29 cellular contexts compared by ENCODE assay signal in genomic region chr13:97327071-97327470, GRCh38.
DNase-seq lines count a peak whose midpoint lies in the region; ATAC-seq and TF ChIP-seq lines count a peak whose summit lies in the region.
"Had no signal": no experiment of that assay in that cellular context is flagged by ENCODE, and none has a peak within 500 bp of the region (broad histone marks: within the 10 kb centered on the region; RNA-seq: fewer than 3 reads in every experiment).

No MANE protein-coding gene starts in this region.

- no peak overlapping the region for H2AFZ ChIP-seq in IMR-90 (replicated peaks; ENCODE audit: low read length, poor library complexity)

- peaks cover 6% of the 10 kb centered on the region; the same call in 1 of the 2 replicates for H4K20me1 ChIP-seq in IMR-90 (ENCODE audit: insufficient read depth, low read length)

- no peaks in the 10 kb centered on the region for H3K27me3 ChIP-seq in IMR-90 (ENCODE audit: control insufficient read depth, insufficient read depth, low read length)
- H3K27me3 ChIP-seq in psoas muscle (ENCODE audit: insufficient read depth in 3 of 3, low read length in 2 of 3): no peaks in the 10 kb centered on the region
- no peaks in the 10 kb centered on the region for H3K27me3 ChIP-seq in ovary
- H3K27me3 ChIP-seq: BLaER1 treated with 17β-estradiol and CSF1 and Interleukin-3, amounts not matched to agents 10 nM and 100 nM; tibial nerve had no signal

- no peaks in the 10 kb centered on the region for H3K9me3 ChIP-seq in IMR-90 (ENCODE audit: control insufficient read depth, insufficient read depth, low read length)
- no peaks in the 10 kb centered on the region for H3K9me3 ChIP-seq in psoas muscle
- no peaks in the 10 kb centered on the region for H3K9me3 ChIP-seq in ovary
- H3K9me3 ChIP-seq: BLaER1 treated with 17β-estradiol and CSF1 and Interleukin-3, amounts not matched to agents 10 nM and 100 nM; left ventricle myocardium inferior; tibial nerve had no signal

- peaks cover 6% of the 10 kb centered on the region for H3K27me3 Mint-ChIP-seq in endothelial cell (ENCODE audit: unreplicated experiment)
- H3K27me3 Mint-ChIP-seq: activated CD4-positive, alpha-beta T cell treated with anti-CD3 and anti-CD28 coated beads, Interleukin-2, amount 10 ng/mL, durations not matched to agents 7 days and 5 days; activated CD8-positive, alpha-beta memory T cell treated with anti-CD3 and anti-CD28 coated beads, Interleukin-2, amount 10 ng/mL, durations not matched to agents 7 days and 5 days had no signal

- BruUV-seq in IMR-90 (replicated peaks; lab: Mats Ljungman, UMichigan): no TSS peak

- no peak overlapping the region for H3K9ac ChIP-seq in IMR-90 (ENCODE audit: low read depth, low read length)
- H3K9ac ChIP-seq: BLaER1 treated with 17β-estradiol and CSF1 and Interleukin-3, amounts not matched to agents 10 nM and 100 nM had no signal

- no peak for TF ChIP-seq CTCF in IMR-90 (conservative IDR thresholded peaks at IDR 0.05; ENCODE audit: low read depth, low read length)
- TF ChIP-seq CTCF in endothelial cell (IDR thresholded peaks at IDR 0.05; ENCODE audit: unreplicated experiment): no peak
- TF ChIP-seq CTCF in psoas muscle (IDR thresholded peaks at IDR 0.05): no peak
- TF ChIP-seq CTCF in ovary (IDR thresholded peaks at IDR 0.05): no peak

- POLR2A ChIA-PET in IMR-90 (lab: Charles Lee; ENCODE audit: unreplicated experiment): no interaction called here

- H3K14ac ChIP-seq in IMR-90 (replicated peaks; ENCODE audit: low read depth, low read length): no peak overlapping the region

- H3K79me1 ChIP-seq in IMR-90 (ENCODE audit: low read depth in 1 of 2, low read length in 2 of 2): peaks cover 42 to 86% of the 10 kb centered on the region in 2 experiments

- peak overlapping the region; percentile 5 for H3K4me3 Mint-ChIP-seq in endothelial cell (ENCODE audit: unreplicated experiment)
- H3K4me3 Mint-ChIP-seq: activated CD4-positive, alpha-beta T cell treated with anti-CD3 and anti-CD28 coated beads, Interleukin-2, amount 10 ng/mL, durations not matched to agents 7 days and 5 days; activated CD8-positive, alpha-beta memory T cell treated with anti-CD3 and anti-CD28 coated beads, Interleukin-2, amount 10 ng/mL, durations not matched to agents 7 days and 5 days; activated T-helper 1 cell treated with anti-CD3 and anti-CD28 coated beads, Interleukin-12 subunit alpha, Interleukin-12 subunit beta, Interleukin-2, Interleukin-4 antibody, amounts not matched to agents 30 ng/mL and 10 ng/mL and 1 ng/mL, durations not matched to agents 14 hours and 24 hours and 36 hours; nephron; T-helper 2 cell treated with Interferon-gamma antibody and Interleukin-4, amounts not matched to agents 5 μg/mL and 100 μg/mL, for 36 hours had no signal

- no peak overlapping the region for H3K4ac ChIP-seq in IMR-90 (ENCODE audit: low read depth, low read length)

- H2BK15ac ChIP-seq in IMR-90 (ENCODE audit: low read depth, low read length): no peak overlapping the region

- no peak overlapping the region for H3K56ac ChIP-seq in IMR-90 (ENCODE audit: extremely low read depth, insufficient read depth, low read length)

- intact Hi-C loops in IMR-90 (cut with micrococcal nuclease): loop anchor here (5.0 kb wide), 1 partner anchor 50 kb away; no protein-coding TSS in a partner anchor
- intact Hi-C loops in psoas muscle (cut with DNase I): no loop called here
- intact Hi-C loops in ovary (cut with DNase I): no loop called here

- H4K91ac ChIP-seq in IMR-90 (ENCODE audit: insufficient read depth, low read depth, low read length): no peak overlapping the region

- TF ChIP-seq POLR2A in IMR-90 (IDR thresholded peaks at IDR 0.05; ENCODE audit: low read depth, low read length): no peak
- TF ChIP-seq POLR2A in ovary (IDR thresholded peaks at IDR 0.05): no peak

- TF ChIP-seq RAD21 in IMR-90 (IDR thresholded peaks at IDR 0.05; ENCODE audit: low read length): no peak

- H3K27ac ChIP-seq in IMR-90 (ENCODE audit: insufficient read depth, low read length) (no peak overlapping the region), psoas muscle (peak overlapping the region; percentile 56), ovary (no peak overlapping the region)
- H3K27ac ChIP-seq: BLaER1 treated with 17β-estradiol and CSF1 and Interleukin-3, amounts not matched to agents 10 nM and 100 nM; RWPE1 had no signal

- H3K18ac ChIP-seq in IMR-90 (ENCODE audit: low read depth, low read length): peak overlapping the region; percentile 72; the same call in 1 of the 2 replicates

- H3K36me3 Mint-ChIP-seq in endothelial cell (ENCODE audit: low read depth, unreplicated experiment): peaks cover 20% of the 10 kb centered on the region

- H3K27ac Mint-ChIP-seq in endothelial cell (ENCODE audit: unreplicated experiment): peak overlapping the region; percentile 57
- H3K27ac Mint-ChIP-seq: activated CD4-positive, alpha-beta T cell treated with anti-CD3 and anti-CD28 coated beads, Interleukin-2, amount 10 ng/mL, durations not matched to agents 7 days and 5 days; activated CD8-positive, alpha-beta memory T cell treated with anti-CD3 and anti-CD28 coated beads, Interleukin-2, amount 10 ng/mL, durations not matched to agents 7 days and 5 days; T-helper 2 cell treated with Interferon-gamma antibody and Interleukin-4, amounts not matched to agents 5 μg/mL and 100 μg/mL, for 36 hours had no signal

- H4K5ac ChIP-seq in IMR-90 (ENCODE audit: low read depth, low read length): no peak overlapping the region; the same call in 1 of the 2 replicates

- no peak for ATAC-seq in IMR-90 (ENCODE audit: low read depth)
- ATAC-seq in psoas muscle: no peak
- ATAC-seq in HG03108 (IDR thresholded peaks at IDR 0.05; ENCODE audit: unreplicated experiment): no peak
- ATAC-seq: activated CD8-positive, alpha-beta memory T cell treated with anti-CD3 and anti-CD28 coated beads, Interleukin-2, amount 10 ng/mL, durations not matched to agents 7 days and 5 days had no signal

- H4K8ac ChIP-seq in IMR-90 (ENCODE audit: low read depth in 2 of 2, low read length in 2 of 2): peak overlapping the region; percentile 11 to 54; a peak in 1 of 4 replicates

- H3K23ac ChIP-seq in IMR-90 (ENCODE audit: low read depth, low read length): no peak overlapping the region

- no peaks in the 10 kb centered on the region; the same call in none of the 2 replicates for H3K36me3 ChIP-seq in IMR-90 (ENCODE audit: control insufficient read depth, insufficient read depth, low read length)
- no peaks in the 10 kb centered on the region for H3K36me3 ChIP-seq in psoas muscle (ENCODE audit: insufficient read depth in 1 of 2, low read depth in 1 of 2)
- H3K36me3 ChIP-seq in ovary: no peaks in the 10 kb centered on the region
- H3K36me3 ChIP-seq: left ventricle myocardium inferior, tibial nerve had no signal

- no peak for TF ChIP-seq EP300 in ovary (IDR thresholded peaks at IDR 0.05)

- H3K4me3 ChIP-seq in IMR-90 (ENCODE audit: insufficient read depth, low read depth, low read length): no peak overlapping the region
- H3K4me3 ChIP-seq in psoas muscle: no peak overlapping the region
- H3K4me3 ChIP-seq in ovary: no peak overlapping the region
- H3K4me3 ChIP-seq: BLaER1 treated with 17β-estradiol and CSF1 and Interleukin-3, amounts not matched to agents 10 nM and 100 nM; left ventricle myocardium inferior; tibial nerve had no signal

- peaks cover 59% of the 10 kb centered on the region for H3K4me1 Mint-ChIP-seq in endothelial cell (ENCODE audit: unreplicated experiment)
- H3K4me1 Mint-ChIP-seq: activated CD4-positive, alpha-beta T cell treated with anti-CD3 and anti-CD28 coated beads, Interleukin-2, amount 10 ng/mL, durations not matched to agents 7 days and 5 days; activated CD8-positive, alpha-beta memory T cell treated with anti-CD3 and anti-CD28 coated beads, Interleukin-2, amount 10 ng/mL, durations not matched to agents 7 days and 5 days had no signal

- DNase-seq in IMR-90 (no peak), SK-N-DZ (ENCODE audit: low spot score) (peak; percentile 81), endothelial cell (ENCODE audit: low spot score) (no peak), psoas muscle (no peak), ovary (no peak), globus pallidus (ENCODE audit: low spot score) (no peak)
- DNase-seq: activated CD4-positive, alpha-beta T cell treated with anti-CD3 and anti-CD28 coated beads, Interleukin-2, amount 10 ng/mL, durations not matched to agents 7 days and 5 days; activated CD8-positive, alpha-beta memory T cell treated with anti-CD3 and anti-CD28 coated beads, Interleukin-2, amount 10 ng/mL, durations not matched to agents 7 days and 5 days; activated naive CD4-positive, alpha-beta T cell treated with anti-CD3 and anti-CD28 coated beads, Interleukin-2, amount 50 U/mL, for 16 hours; anterior cingulate cortex; central memory CD4-positive, alpha-beta T cell; COR-L47; DMS79; GDM1; H7; left ventricle myocardium inferior; NCI-H1105 treated with DMSO at 0.1 percent for 48 hours; NCI-H1930; retina; small intestine; stimulated activated CD4-positive, alpha-beta T cell treated with anti-CD3 and anti-CD28 coated beads, Interleukin-1b, Interleukin-23, amount 100 ng/mL, for 48 hours; stimulated activated CD8-positive, alpha-beta memory T cell treated with anti-CD3 and anti-CD28 coated beads, Interleukin-4, amount 100 ng/mL, for 48 hours had no signal

- WGBS in IMR-90 (ENCODE audit: extremely low coverage in 2 of 2, insufficient read length in 1 of 2), 2 experiments: 100% methylated on average over 1 of the region's 6 CpGs; no CpG with 5 or more reads in 1 of the 2 experiments
- 76 to 83% (median 79%) methylated on average over 6 of the region's 6 CpGs for WGBS in psoas muscle, 3 donors
- WGBS in ovary, 3 donors: 79 to 87% (median 81%) methylated on average over 6 of the region's 6 CpGs

- H3K9me3 Mint-ChIP-seq in endothelial cell (ENCODE audit: unreplicated experiment): peaks cover 5% of the 10 kb centered on the region
- H3K9me3 Mint-ChIP-seq: activated T-helper 1 cell treated with anti-CD3 and anti-CD28 coated beads, Interleukin-12 subunit alpha, Interleukin-12 subunit beta, Interleukin-2, Interleukin-4 antibody, amounts not matched to agents 30 ng/mL and 10 ng/mL and 1 ng/mL, durations not matched to agents 14 hours and 24 hours and 36 hours; nephron; T-helper 2 cell treated with Interferon-gamma antibody and Interleukin-4, amounts not matched to agents 5 μg/mL and 100 μg/mL, for 36 hours had no signal

- peaks cover 21% of the 10 kb centered on the region for H3K4me1 ChIP-seq in IMR-90 (ENCODE audit: control insufficient read depth, insufficient read depth, low read length)
- peaks cover 61% of the 10 kb centered on the region for H3K4me1 ChIP-seq in psoas muscle
- peaks cover 10% of the 10 kb centered on the region for H3K4me1 ChIP-seq in ovary (ENCODE audit: insufficient read depth)

- H3K4me2 ChIP-seq in IMR-90 (ENCODE audit: low read depth, low read length): no peak overlapping the region
- H3K4me2 ChIP-seq: BLaER1 treated with 17β-estradiol and CSF1 and Interleukin-3, amounts not matched to agents 10 nM and 100 nM had no signal

- dilution Hi-C loops in IMR-90 (cut with HindIII; ENCODE audit: low sequenced_read_pairs, unreplicated experiment): no loop called here

- no peak overlapping the region for H2BK5ac ChIP-seq in IMR-90 (ENCODE audit: low read depth, low read length, poor library complexity, severe bottlenecking)

- CTCF ChIA-PET in IMR-90 (lab: Yijun Ruan, JAX): no interaction called here

- H2BK120ac ChIP-seq in IMR-90 (ENCODE audit: low read depth, low read length): peak overlapping the region; percentile 4; the same call in 1 of the 2 replicates

- in situ Hi-C loops in IMR-90 (cut with MboI; ENCODE audit: low sequenced_read_pairs): no loop called here

- H3K9me1 ChIP-seq in IMR-90 (ENCODE audit: insufficient read depth, low read length): peaks cover 25% of the 10 kb centered on the region

- H2AK5ac ChIP-seq in IMR-90 (ENCODE audit: low read depth, low read length): 0 out of 2 replicates have a peak overlapping the region, but pooled peaks have one; percentile 21

- H2BK20ac ChIP-seq in IMR-90 (ENCODE audit: low read depth, low read length): no peak overlapping the region

- no peak overlapping the region for H2AK9ac ChIP-seq in IMR-90 (replicated peaks; ENCODE audit: low read depth, low read length, poor library complexity)
